ENCODE assay signal across 13 cellular contexts in the genomic region with DNA sequence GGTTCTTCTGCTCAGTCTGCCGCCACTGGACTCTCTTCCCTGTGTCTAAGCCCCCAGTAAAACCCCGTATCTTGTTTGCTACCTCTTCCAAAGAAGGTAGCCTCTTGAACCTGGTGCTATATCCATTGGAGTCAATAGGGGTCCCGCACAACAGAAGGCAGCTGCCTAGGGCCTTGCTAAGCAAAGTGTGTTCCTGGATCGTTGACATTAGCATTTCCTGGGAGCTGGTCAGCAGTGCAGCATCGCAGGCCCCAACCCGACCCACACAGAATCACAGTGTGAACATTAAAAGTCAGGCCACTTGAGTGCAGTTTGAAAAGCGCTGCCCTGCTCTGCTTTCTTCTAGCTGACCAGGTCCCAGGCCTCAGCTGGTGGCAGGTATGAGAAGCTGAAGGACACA. TPM values are rescaled to one million over a fixed set of nuclear protein-coding genes. Genes with fewer than 3 reads are reported as not detected.
DNase-seq lines count a peak whose midpoint lies in the region; ATAC-seq, FAIRE-seq and TF ChIP-seq lines count a peak whose summit lies in the region.
"Had no signal": no experiment of that assay in that cellular context is flagged by ENCODE, and none has a peak within 500 bp of the region (broad histone marks: within the 10 kb centered on the region; RNA-seq: fewer than 3 reads in every experiment).

No MANE protein-coding gene starts in this region.

- peak overlapping the region; percentile 99 for H3K4me3 ChIP-seq in Jurkat, Clone E6-1 (ENCODE audit: low read length)

- H3K4me1 Mint-ChIP-seq in activated T-cell treated with anti-CD3 and anti-CD28 coated beads, Interleukin-2, amount 50 U/mL, for 4 hours (ENCODE audit: low read depth), result peaks cover 75% of the 10 kb centered on the region
- peaks cover 44% of the 10 kb centered on the region for H3K4me1 Mint-ChIP-seq in activated T-helper 17 cell treated with anti-CD3 and anti-CD28 coated beads, Interleukin-2, amount 50 U/mL, for 72 hours
- H3K4me1 Mint-ChIP-seq in osteocyte (ENCODE audit: unreplicated experiment), result peaks cover 78% of the 10 kb centered on the region

- no peak for DNase-seq in activated T-cell treated with anti-CD3 and anti-CD28 coated beads, Interleukin-2, amount 50 U/mL, for 4 hours
- DNase-seq in activated T-cell treated with anti-CD3 and anti-CD28 coated beads, Interleukin-2, amount 50 U/mL, for 1 hour, result no peak
- DNase-seq in Jurkat, Clone E6-1 (ENCODE audit: low read depth, low spot score), result peak; percentile 69
- DNase-seq in osteocyte (ENCODE audit: extremely low spot score, unreplicated experiment) (no peak), amygdala (lab: John Stamatoyannopoulos, UW) (no peak), GM12891 (ENCODE audit: insufficient read length, low spot score) (no peak)
- DNase-seq in stimulated activated CD4-positive, alpha-beta T cell treated with anti-CD3 and anti-CD28 coated beads, Interleukin-4, amount 100 ng/mL, for 24 hours, result no peak
- DNase-seq: NCI-H146; NK-92 treated with Interleukin-12 subunit alpha and Interleukin-12 subunit beta, amount 100 ng/mL, for 24 hours; stimulated activated CD4-positive, alpha-beta T cell treated with anti-CD3 and anti-CD28 coated beads, Interleukin-15, amount 100 ng/mL, for 24 hours had no signal

- H3K36me3 Mint-ChIP-seq in activated T-cell treated with anti-CD3 and anti-CD28 coated beads, Interleukin-2, amount 50 U/mL, for 4 hours (ENCODE audit: insufficient read depth), result no peaks in the 10 kb centered on the region
- no peaks in the 10 kb centered on the region for H3K36me3 Mint-ChIP-seq in activated T-helper 17 cell treated with anti-CD3 and anti-CD28 coated beads, Interleukin-2, amount 50 U/mL, for 72 hours (ENCODE audit: low read depth)
- no peaks in the 10 kb centered on the region for H3K36me3 Mint-ChIP-seq in osteocyte (ENCODE audit: unreplicated experiment)

- ATAC-seq in activated T-cell treated with anti-CD3 and anti-CD28 coated beads, Interleukin-2, amount 50 U/mL, for 4 hours, result no peak
- no peak for ATAC-seq in activated T-helper 17 cell treated with anti-CD3 and anti-CD28 coated beads, Interleukin-2, amount 50 U/mL, for 72 hours (replicated peaks)
- ATAC-seq: left lobe of liver had no signal

- no peak for FAIRE-seq in GM12891 (lab: Jason Lieb, UNC)
- FAIRE-seq: astrocyte had no signal

- H3K27ac Mint-ChIP-seq in activated T-helper 17 cell treated with anti-CD3 and anti-CD28 coated beads, Interleukin-2, amount 50 U/mL, for 72 hours, result no peak overlapping the region
- H3K27ac Mint-ChIP-seq in osteocyte (ENCODE audit: unreplicated experiment), result peak overlapping the region; percentile 87

- peak overlapping the region; percentile 16 for H3K4me3 Mint-ChIP-seq in activated T-cell treated with anti-CD3 and anti-CD28 coated beads, Interleukin-2, amount 50 U/mL, for 4 hours
- H3K4me3 Mint-ChIP-seq in activated T-helper 17 cell treated with anti-CD3 and anti-CD28 coated beads, Interleukin-2, amount 50 U/mL, for 72 hours, result peak overlapping the region; percentile 93
- peak overlapping the region; percentile 82 for H3K4me3 Mint-ChIP-seq in osteocyte (ENCODE audit: unreplicated experiment)

- TF ChIP-seq CTCF in osteocyte (IDR thresholded peaks at IDR 0.05), result no peak

- H3K27me3 Mint-ChIP-seq in activated T-cell treated with anti-CD3 and anti-CD28 coated beads, Interleukin-2, amount 50 U/mL, for 4 hours (ENCODE audit: low read depth), result no peaks in the 10 kb centered on the region
- no peaks in the 10 kb centered on the region for H3K27me3 Mint-ChIP-seq in activated T-helper 17 cell treated with anti-CD3 and anti-CD28 coated beads, Interleukin-2, amount 50 U/mL, for 72 hours
- H3K27me3 Mint-ChIP-seq in osteocyte (ENCODE audit: unreplicated experiment), result no peaks in the 10 kb centered on the region

- H3K9me3 Mint-ChIP-seq in activated T-cell treated with anti-CD3 and anti-CD28 coated beads, Interleukin-2, amount 50 U/mL, for 4 hours, result no peaks in the 10 kb centered on the region
- no peaks in the 10 kb centered on the region for H3K9me3 Mint-ChIP-seq in activated T-helper 17 cell treated with anti-CD3 and anti-CD28 coated beads, Interleukin-2, amount 50 U/mL, for 72 hours
- no peaks in the 10 kb centered on the region for H3K9me3 Mint-ChIP-seq in osteocyte (ENCODE audit: unreplicated experiment)

- TF ChIP-seq POLR2A in GM12891 (IDR thresholded peaks at IDR 0.05; ENCODE audit: low read depth, low read length), result no peak

TF ChIP-seq in GM12891, 5 proteins besides CTCF, POLR2A, EP300 and RAD21:
- TF ChIP-seq POLR2AphosphoS5 (IDR thresholded peaks at IDR 0.05; ENCODE audit: low read depth, low read length) (no peak), TAF1 (IDR thresholded peaks at IDR 0.05; ENCODE audit: low read depth, low read length) (no peak), SPI1 (IDR thresholded peaks at IDR 0.05; ENCODE audit: low read depth, low read length) (no peak)

RNA-seq across cellular contexts. Expression of a gene that starts 2.9 kb away (rescaled TPM):
- 10 to 100 TPM in 2 of 3 donors, 1 to 10 TPM in 1; 8.8 to 13.5 (median 12.5) TPM for total RNA-seq in activated T-cell treated with anti-CD3 and anti-CD28 coated beads, Interleukin-2, amount 50 U/mL, for 4 hours
- 1,574 TPM for polyA plus RNA-seq in Jurkat, Clone E6-1 (2012; ENCODE audit: insufficient read depth, insufficient read length)
- total RNA-seq in activated T-helper 17 cell treated with anti-CD3 and anti-CD28 coated beads, Interleukin-2, amount 50 U/mL, for 72 hours, result 10 to 100 TPM; 30.4 to 32.5 TPM
- 177 and 185 TPM in 2 replicates for total RNA-seq in osteocyte
- 112 TPM for polyA plus RNA-seq in GM12891 (2012; ENCODE audit: low read depth, missing spikeins)

Comparison
In these comparisons a context has a peak if more than half of its experiments do, and no peak if none do; other contexts are left out.
1. H3K4me3 Mint-ChIP-seq: peak in every context shown above with its lines; median percentile 93 in activated T-helper 17 cell treated with anti-CD3 and anti-CD28 coated beads, Interleukin-2, amount 50 U/mL, for 72 hours; 82 in osteocyte; 16 in activated T-cell treated with anti-CD3 and anti-CD28 coated beads, Interleukin-2, amount 50 U/mL, for 4 hours.